ENCODE assay signal across 36 cellular contexts in the genomic region with DNA sequence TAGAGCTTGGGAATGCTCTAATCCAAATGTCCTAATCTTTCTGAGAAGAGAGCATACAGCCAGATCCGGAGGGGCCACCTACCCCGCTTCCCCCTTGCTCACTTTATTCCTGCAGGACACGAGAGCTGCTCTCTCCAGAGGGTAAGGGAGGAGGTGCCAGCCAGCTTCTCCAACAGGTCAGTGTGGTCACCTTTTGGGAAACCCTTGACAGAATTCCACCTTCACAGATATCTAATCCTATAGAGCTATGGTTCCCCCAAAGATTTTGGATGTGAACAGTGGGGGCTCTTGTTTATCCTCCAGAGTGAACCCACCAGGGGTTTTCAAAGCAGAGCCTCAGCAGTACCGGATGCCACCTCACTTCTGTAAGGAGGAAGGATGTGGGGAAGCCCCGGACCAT. TPM values are rescaled to one million over a fixed set of nuclear protein-coding genes. Genes with fewer than 3 reads are reported as not detected.
"Had no signal": no experiment of that assay in that cellular context is flagged by ENCODE, and none has a peak within 500 bp of the region (broad histone marks: within the 10 kb centered on the region; RNA-seq: fewer than 3 reads in every experiment).

No MANE protein-coding gene starts in this region.

- H3K4me3 ChIP-seq: MG63 had no signal

- H3K27ac ChIP-seq: KMS-11 had no signal

- DNase-seq: Karpas-422, Kasumi-1, KG1, MG63, MM.1S, MV-4-11, NCI-H1048, NCI-H1092, NCI-H1092 treated with DMSO at 0.1 percent for 48 hours, NCI-H1105, NCI-H1105 treated with DMSO at 0.1 percent for 48 hours, NCI-H1417, NCI-H1417 treated with DMSO at 0.1 percent for 48 hours, NCI-H1436, NCI-H1436 treated with DMSO at 0.1 percent for 48 hours, NCI-H146, NCI-H1694, NCI-H1694 treated with DMSO at 0.1 percent for 48 hours, NCI-H187, NCI-H187 treated with DMSO at 0.1 percent for 48 hours, NCI-H1930, NCI-H2029, NCI-H2029 treated with DMSO at 0.1 percent for 48 hours, NCI-H2081, NCI-H2081 treated with DMSO at 0.1 percent for 48 hours, NCI-H2107, NCI-H2171, NCI-H2171 treated with DMSO at 0.1 percent for 48 hours, NCI-H2227 treated with DMSO at 0.1 percent for 48 hours, NCI-H226, NCI-H345, NCI-H446, NCI-H446 treated with DMSO at 0.1 percent for 48 hours, NCI-H510A had no signal

- H3K36me3 ChIP-seq: MG63 had no signal

- H3K9me3 ChIP-seq: MG63 had no signal

- H3K9ac ChIP-seq: KMS-11 had no signal

- H3K27me3 ChIP-seq: MG63 had no signal

RNA-seq across cellular contexts. Expression of a gene that starts 34.6 kb away (rescaled TPM):
- total RNA-seq: MCF 10A had no signal
